Comparison of ENCODE assay signal across 8 cellular contexts in the genomic region with DNA sequence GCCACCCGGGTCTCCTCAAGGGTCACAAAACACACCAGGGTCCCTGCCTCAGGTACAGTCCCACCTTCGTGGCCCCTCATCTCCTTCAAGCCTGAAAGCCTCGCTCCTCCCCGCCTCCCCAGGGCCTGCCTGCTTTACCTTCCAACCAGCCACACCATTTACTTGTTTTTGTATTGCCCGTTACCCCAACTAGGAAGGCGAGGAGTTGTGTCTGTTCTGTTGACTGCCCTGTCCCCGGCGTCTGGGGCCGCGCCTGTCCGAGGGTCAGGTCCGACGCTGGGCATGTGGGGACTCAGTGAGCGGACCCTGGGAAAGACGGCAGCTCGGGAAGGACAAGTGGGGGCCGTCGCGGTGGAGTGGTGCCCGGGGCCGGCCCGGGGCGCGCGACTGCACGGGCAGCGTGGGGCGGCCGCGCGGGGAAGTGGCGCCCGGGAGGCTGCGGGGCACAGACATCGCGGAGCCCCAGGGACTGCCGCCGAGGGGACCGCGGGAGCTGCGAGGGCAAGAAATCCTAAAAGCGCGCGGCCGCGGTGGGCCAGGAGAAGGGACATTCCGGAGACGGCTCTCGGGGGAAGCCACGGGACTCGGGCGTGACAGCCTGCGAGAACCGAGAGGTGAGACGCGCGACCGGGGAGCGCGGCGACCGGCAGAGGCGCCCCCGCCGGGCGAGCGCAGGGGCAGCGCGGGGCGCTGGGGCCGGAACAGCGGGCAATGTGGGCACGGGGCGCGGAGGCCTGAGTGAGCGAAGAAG. TPM values are rescaled to one million over a fixed set of nuclear protein-coding genes. Genes with fewer than 3 reads are reported as not detected.
DNase-seq lines count a peak whose midpoint lies in the region; ATAC-seq, FAIRE-seq and TF ChIP-seq lines count a peak whose summit lies in the region.

No MANE protein-coding gene starts in this region.

- 0 out of 3 replicates have a peak, but pooled peaks cover 2% of the 10 kb centered on the region for H3K79me2 ChIP-seq in K562 (ENCODE audit: control insufficient read depth, insufficient read depth, low read length)

- peak overlapping the region; percentile 68 to 97; a peak in 3 of 4 replicates for H3K9ac ChIP-seq in K562 (ENCODE audit: insufficient read depth in 1 of 2, low read depth in 2 of 2, low read length in 2 of 2)

- no peak for DNase-seq in AG10803 (ENCODE audit: low read depth)
- peak in 1 of 2 experiments; percentile 48 for DNase-seq in SJCRH30
- peak in 3 of 4 experiments; percentile 54 to 70 (median 65) for DNase-seq in K562 (ENCODE audit: extremely low read depth in 1 of 4, low spot score in 3 of 4)
- peak; percentile 36 to 56 for DNase-seq in left colon
- DNase-seq in stimulated activated CD4-positive, alpha-beta T cell treated with anti-CD3 and anti-CD28 coated beads, TNF-alpha, amount 100 ng/mL, for 24 hours (ENCODE audit: low read depth in 3 of 3), result peak in 2 of 3 experiments; percentile 5 to 35
- DNase-seq in NCI-H446 treated with DMSO at 0.1 percent for 48 hours (lab: John Stamatoyannopoulos, UW), result no peak

- no peaks in the 10 kb centered on the region for H4K20me1 ChIP-seq in K562 (replicated peaks; ENCODE audit: control insufficient read depth, insufficient read depth, low read length)

- POLR2A ChIA-PET in K562 (lab: Yijun Ruan, JAX), result no interaction called here

- no peaks in the 10 kb centered on the region for H3K9me3 ChIP-seq in SJCRH30 (replicated peaks)
- no peaks in the 10 kb centered on the region for H3K9me3 ChIP-seq in K562 (replicated peaks; ENCODE audit: control insufficient read depth, insufficient read depth, low read depth, low read length)

- peak overlapping the region; percentile 92 for H2AFZ ChIP-seq in K562 (ENCODE audit: low read depth, low read length)

- WGBS in K562 (ENCODE audit: insufficient coverage, low coverage, missing lambda C conversion rate), result 17% methylated on average over 64 of the region's 76 CpGs

- TF ChIP-seq EP300 in K562 (IDR thresholded peaks at IDR 0.05; ENCODE audit: low read length), result no peak

- no peak for TF ChIP-seq POLR2A in K562 (conservative IDR thresholded peaks at IDR 0.05)

- in situ Hi-C loops in K562 (cut with MboI), result no loop called here

- peak; percentile 44 for ATAC-seq in GM18502 (IDR thresholded peaks at IDR 0.05; ENCODE audit: poor library complexity, unreplicated experiment)
- peak; percentile 32 for ATAC-seq in HG02981 (IDR thresholded peaks at IDR 0.05; ENCODE audit: unreplicated experiment)
- peak; percentile 50 for ATAC-seq in K562
- peak; percentile 17 for ATAC-seq in left colon

- no peaks in the 10 kb centered on the region; the same call in 1 of the 2 replicates for H3K27me3 ChIP-seq in SJCRH30
- H3K27me3 ChIP-seq in K562 (ENCODE audit: control insufficient read depth in 2 of 2, insufficient read depth in 2 of 2, low read length in 2 of 2), result peaks cover 3 to 5% of the 10 kb centered on the region in 2 experiments; a peak in 1 of 5 replicates

- no peak overlapping the region for H3K27ac ChIP-seq in SJCRH30
- H3K27ac ChIP-seq in K562 (ENCODE audit: extremely low read depth, low read depth, low read length), result peak overlapping the region; percentile 67; the same call in 1 of the 3 replicates

- TF ChIP-seq CTCF in AG10803 (conservative IDR thresholded peaks at IDR 0.05; ENCODE audit: low read length) (no peak), K562 (IDR thresholded peaks at IDR 0.05 in 2 of 3, conservative IDR thresholded peaks at IDR 0.05 in 1 of 3; ENCODE audit: insufficient read depth in 2 of 3, low read depth in 1 of 3, low read length in 3 of 3) (peak in 1 of 3 experiments; percentile 9; a peak in 1 of 6 replicates)

- H3K36me3 ChIP-seq in SJCRH30 (no peaks in the 10 kb centered on the region), K562 (ENCODE audit: control insufficient read depth, insufficient read depth, low read length) (peaks cover 6% of the 10 kb centered on the region; the same call in 1 of the 3 replicates)

- intact Hi-C loops in K562 (cut with micrococcal nuclease) (loop anchor here (5.0 kb wide), 1 partner anchor 783 kb away; no protein-coding TSS in a partner anchor), left colon (cut with DNase I, micrococcal nuclease) (no loop called here)

- no peak for FAIRE-seq in K562 (lab: Jason Lieb, UNC)

- H3K4me3 ChIP-seq in AG10803 (ENCODE audit: low read length) (peak overlapping the region; percentile 60), SJCRH30 (peak overlapping the region; percentile 90), K562 (peak overlapping the region; percentile 79)

- H3K4me1 ChIP-seq in SJCRH30 (peaks cover 24% of the 10 kb centered on the region), K562 (replicated peaks in 1 of 2; ENCODE audit: control insufficient read depth in 2 of 2, insufficient read depth in 2 of 2, low read length in 2 of 2) (peaks cover 10 to 16% of the 10 kb centered on the region in 2 experiments; a peak in 3 of 5 replicates)

- TF ChIP-seq RAD21 in K562 (CRISPR knock-in tag; conservative IDR thresholded peaks at IDR 0.05 in 1 of 2, IDR thresholded peaks at IDR 0.05 in 1 of 2), result no peak

- H3K4me2 ChIP-seq in K562 (ENCODE audit: insufficient read depth, low read length), result peak overlapping the region; percentile 64

- BruUV-seq in K562 (replicated peaks; lab: Mats Ljungman, UMichigan), result no TSS peak

- CTCF ChIA-PET in K562 (lab: Yijun Ruan, JAX; ENCODE audit: low intra/inter-chr PET ratio), result interaction anchor here (1.2 kb wide), 1 partner anchor 98 kb away, joined by 3 read pairs; no protein-coding TSS in a partner anchor

- no peaks in the 10 kb centered on the region for H3K9me1 ChIP-seq in K562 (ENCODE audit: control insufficient read depth, insufficient read depth, low read length)

TF ChIP-seq in K562, 482 proteins besides CTCF, POLR2A, EP300 and RAD21 (continues in another document):
- TF ChIP-seq SNIP1 (IDR thresholded peaks at IDR 0.05; ENCODE audit: low read depth) (no peak), MTA3 (IDR thresholded peaks at IDR 0.05; ENCODE audit: borderline replicate concordance) (peak; percentile 51), JUNB (CRISPR knock-in tag; conservative IDR thresholded peaks at IDR 0.05) (no peak), KLF13 (tag; IDR thresholded peaks at IDR 0.05; ENCODE audit: borderline replicate concordance, low read depth) (no peak), MTF1 (CRISPR knock-in tag; IDR thresholded peaks at IDR 0.05; ENCODE audit: borderline replicate concordance) (no peak), NCOA1 (IDR thresholded peaks at IDR 0.05; ENCODE audit: low read depth) (no peak), ZBTB1 (CRISPR knock-in tag; IDR thresholded peaks at IDR 0.05; ENCODE audit: borderline replicate concordance, low read depth) (0 out of 2 replicates have a peak, but pooled peaks have one; percentile 25)
- TF ChIP-seq, protein P1, sequence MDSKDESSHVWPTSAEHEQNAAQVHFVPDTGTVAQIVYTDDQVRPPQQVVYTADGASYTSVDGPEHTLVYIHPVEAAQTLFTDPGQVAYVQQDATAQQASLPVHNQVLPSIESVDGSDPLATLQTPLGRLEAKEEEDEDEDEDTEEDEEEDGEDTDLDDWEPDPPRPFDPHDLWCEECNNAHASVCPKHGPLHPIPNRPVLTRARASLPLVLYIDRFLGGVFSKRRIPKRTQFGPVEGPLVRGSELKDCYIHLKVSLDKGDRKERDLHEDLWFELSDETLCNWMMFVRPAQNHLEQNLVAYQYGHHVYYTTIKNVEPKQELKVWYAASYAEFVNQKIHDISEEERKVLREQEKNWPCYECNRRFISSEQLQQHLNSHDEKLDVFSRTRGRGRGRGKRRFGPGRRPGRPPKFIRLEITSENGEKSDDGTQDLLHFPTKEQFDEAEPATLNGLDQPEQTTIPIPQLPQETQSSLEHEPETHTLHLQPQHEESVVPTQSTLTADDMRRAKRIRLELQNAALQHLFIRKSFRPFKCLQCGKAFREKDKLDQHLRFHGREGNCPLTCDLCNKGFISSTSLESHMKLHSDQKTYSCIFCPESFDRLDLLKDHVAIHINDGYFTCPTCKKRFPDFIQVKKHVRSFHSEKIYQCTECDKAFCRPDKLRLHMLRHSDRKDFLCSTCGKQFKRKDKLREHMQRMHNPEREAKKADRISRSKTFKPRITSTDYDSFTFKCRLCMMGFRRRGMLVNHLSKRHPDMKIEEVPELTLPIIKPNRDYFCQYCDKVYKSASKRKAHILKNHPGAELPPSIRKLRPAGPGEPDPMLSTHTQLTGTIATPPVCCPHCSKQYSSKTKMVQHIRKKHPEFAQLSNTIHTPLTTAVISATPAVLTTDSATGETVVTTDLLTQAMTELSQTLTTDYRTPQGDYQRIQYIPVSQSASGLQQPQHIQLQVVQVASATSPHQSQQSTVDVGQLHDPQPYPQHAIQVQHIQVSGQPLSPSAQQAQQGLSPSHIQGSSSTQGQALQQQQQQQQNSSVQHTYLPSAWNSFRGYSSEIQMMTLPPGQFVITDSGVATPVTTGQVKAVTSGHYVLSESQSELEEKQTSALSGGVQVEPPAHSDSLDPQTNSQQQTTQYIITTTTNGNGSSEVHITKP (IDR thresholded peaks at IDR 0.05; ENCODE audit: partially characterized antibody), result no peak

RNA-seq across cellular contexts. Expression of a gene that starts 0.8 kb away (rescaled TPM):
- 0.48 and 0.79 TPM in 2 replicates for total RNA-seq in SJCRH30 (2014; rRNA removed; shearing (Covaris generic))
- 15.0 and 18.7 TPM in 2 replicates for total RNA-seq in K562 (2011; cell fraction: chromatin; rRNA removed; ENCODE audit: low replicate concordance)
- total RNA-seq in K562 (2011; cell fraction: nucleolus; rRNA removed), result 7.2 and 9.7 TPM in 2 replicates
- total RNA-seq in K562 (2011; cell fraction: nucleoplasm; rRNA removed), result 10.6 and 15.3 TPM in 2 replicates
- total RNA-seq in K562 (2014; rRNA removed) (4.2 and 4.5 TPM in 2 replicates), K562 (2014; rRNA removed; fragmentation: Illumina TruSeq; extraction: Trizol) (5.1 and 5.4 TPM in 2 replicates), K562 (2015; rRNA removed; fragmentation: Illumina TruSeq; extraction: Trizol) (3.2 and 3.4 TPM in 2 replicates), K562 (2021) (4.6 and 5.5 TPM in 2 replicates), left colon (1 to 10 TPM; 2.3 TPM)
- polyA plus RNA-seq in K562 (2011; rRNA removed) (6.1 and 6.5 TPM in 2 replicates), K562 (2014; fragmentation: Illumina TruSeq; extraction: Trizol) (4.4 and 5.0 TPM in 2 replicates), K562 (2014; fragmentation: Nextera tagmentation; extraction: Ambion mirVana) (1 to 10 TPM; 1.7 to 1.9 TPM), K562 (2014; rRNA removed) (4.7 and 5.8 TPM in 2 replicates)
- 1.2 and 3.5 TPM in 2 replicates for polyA plus RNA-seq in K562 (2011; cell fraction: cytosol; rRNA removed)
- 18.4 and 19.2 TPM in 2 replicates for polyA plus RNA-seq in K562 (2011; cell fraction: nucleus; rRNA removed)
- polyA plus RNA-seq in K562 (2012), result 2.1 and 7.1 TPM in 2 replicates
- polyA minus RNA-seq in K562 (2011; rRNA and poly(A)+ RNA removed), result 9.8 and 10.6 TPM in 2 replicates
- 2.2 and 2.6 TPM in 2 replicates for polyA minus RNA-seq in K562 (2011; cell fraction: cytosol; rRNA and poly(A)+ RNA removed)
- 9.3 and 13.6 TPM in 2 replicates for polyA minus RNA-seq in K562 (2011; cell fraction: nucleus; rRNA and poly(A)+ RNA removed)

Comparison
In these comparisons a context has a peak if more than half of its experiments do, and no peak if none do; other contexts are left out.
1. DNase-seq: peak in K562 (3 of 4), left colon (2 of 2) and stimulated activated CD4-positive, alpha-beta T cell treated with anti-CD3 and anti-CD28 coated beads, TNF-alpha, amount 100 ng/mL, for 24 hours (2 of 3); none in AG10803 (single experiment) and NCI-H446 treated with DMSO at 0.1 percent for 48 hours (single experiment).
2. Peak in every context shown above with its lines, with median percentiles within 50 percentile points of each other: H3K4me3 ChIP-seq and ATAC-seq.